29 cellular contexts compared by ENCODE assay signal in genomic region chr19:46159418-46159817, GRCh38. TPM values are rescaled to one million over a fixed set of nuclear protein-coding genes. Genes with fewer than 3 reads are reported as not detected.
"Had no signal": no experiment of that assay in that cellular context is flagged by ENCODE, and none has a peak within 500 bp of the region (broad histone marks: within the 10 kb centered on the region; RNA-seq: fewer than 3 reads in every experiment).

No MANE protein-coding gene starts in this region.

- H3K36me3 ChIP-seq: ascending aorta, cardiac muscle cell had no signal

- H3K4me3 Mint-ChIP-seq: activated CD8-positive, alpha-beta memory T cell treated with anti-CD3 and anti-CD28 coated beads, Interleukin-2, amount 10 ng/mL, durations not matched to agents 7 days and 5 days; activated naive CD4-positive, alpha-beta T cell treated with anti-CD3 and anti-CD28 coated beads, Interleukin-2, amount 50 U/mL, for 24 hours; activated T-cell treated with anti-CD3 and anti-CD28 coated beads, Interleukin-2, amount 50 U/mL, for 24 hours; activated T-helper 1 cell treated with anti-CD3 and anti-CD28 coated beads, Interleukin-12 subunit alpha, Interleukin-12 subunit beta, Interleukin-2, Interleukin-4 antibody, amounts not matched to agents 30 ng/mL and 10 ng/mL and 1 ng/mL, durations not matched to agents 14 hours and 24 hours and 36 hours; T-cell had no signal

- ATAC-seq: activated CD4-positive, CD25-positive, alpha-beta regulatory T cell treated with anti-CD3 and anti-CD28 coated beads, Interleukin-2, amount 50 U/mL, for 24 hours; activated CD8-positive, alpha-beta memory T cell treated with anti-CD3 and anti-CD28 coated beads, Interleukin-2, amount 10 ng/mL, durations not matched to agents 7 days and 5 days; body of pancreas; T-cell had no signal

- H3K27ac ChIP-seq: ascending aorta, body of pancreas, cardiac muscle cell, SK-N-MC had no signal

- H3K36me3 Mint-ChIP-seq: activated CD8-positive, alpha-beta memory T cell treated with anti-CD3 and anti-CD28 coated beads, Interleukin-2, amount 10 ng/mL, durations not matched to agents 7 days and 5 days had no signal

- H3K27me3 ChIP-seq: ascending aorta, body of pancreas, cardiac muscle cell had no signal

- H3K4me1 ChIP-seq: ascending aorta had no signal

- DNase-seq: activated CD4-positive, alpha-beta T cell treated with anti-CD3 and anti-CD28 coated beads for 48 hours; activated CD4-positive, alpha-beta T cell treated with anti-CD3 and anti-CD28 coated beads, Interleukin-2, amount 50 U/mL, for 4 hours; activated CD8-positive, alpha-beta memory T cell treated with anti-CD3 and anti-CD28 coated beads, Interleukin-2, amount 10 ng/mL, durations not matched to agents 7 days and 5 days; activated effector memory CD4-positive, alpha-beta T cell treated with Interleukin-2 at 50 U/mL for 16 hours; activated naive CD4-positive, alpha-beta T cell; activated T-cell treated with anti-CD3 and anti-CD28 coated beads, Interleukin-2, amount 50 U/mL, for 24 hours; body of pancreas; IMR-90; Kasumi-1; NCI-H1092; NCI-H1436; NCI-H1694 treated with DMSO at 0.1 percent for 48 hours; NCI-H2029 treated with DMSO at 0.1 percent for 48 hours; NCI-H226; NCI-H526; NCI-H82; T-cell; T-helper 2 cell; T1000 had no signal

- H3K4me1 Mint-ChIP-seq: activated CD8-positive, alpha-beta memory T cell treated with anti-CD3 and anti-CD28 coated beads, Interleukin-2, amount 10 ng/mL, durations not matched to agents 7 days and 5 days; activated naive CD4-positive, alpha-beta T cell treated with anti-CD3 and anti-CD28 coated beads, Interleukin-2, amount 50 U/mL, for 24 hours; T-cell had no signal

- H3K9me3 ChIP-seq: body of pancreas had no signal

- H3K4me3 ChIP-seq: ascending aorta, body of pancreas, cardiac muscle cell, SK-N-MC had no signal

- H3K27ac Mint-ChIP-seq: activated CD8-positive, alpha-beta memory T cell treated with anti-CD3 and anti-CD28 coated beads, Interleukin-2, amount 10 ng/mL, durations not matched to agents 7 days and 5 days; activated naive CD4-positive, alpha-beta T cell treated with anti-CD3 and anti-CD28 coated beads, Interleukin-2, amount 50 U/mL, for 24 hours; activated T-cell treated with anti-CD3 and anti-CD28 coated beads, Interleukin-2, amount 50 U/mL, for 24 hours; activated T-helper 1 cell treated with anti-CD3 and anti-CD28 coated beads, Interleukin-12 subunit alpha, Interleukin-12 subunit beta, Interleukin-2, Interleukin-4 antibody, amounts not matched to agents 30 ng/mL and 10 ng/mL and 1 ng/mL, durations not matched to agents 14 hours and 24 hours and 36 hours; T-cell had no signal

RNA-seq across cellular contexts. Expression of gene IGFL2, which starts 11.4 kb away (rescaled TPM):
- total RNA-seq: activated CD8-positive, alpha-beta memory T cell treated with anti-CD3 and anti-CD28 coated beads, Interleukin-2, amount 10 ng/mL, durations not matched to agents 7 days and 5 days; ascending aorta; body of pancreas; cardiac muscle cell; IMR-90; M059J; NCI-H460; OCI-LY7; RPMI7951 had no signal
- polyA plus RNA-seq: IMR-90 had no signal

RNA-seq across cellular contexts. Expression of gene IGFL3, which starts 34.9 kb away (rescaled TPM):
- total RNA-seq: activated CD8-positive, alpha-beta memory T cell treated with anti-CD3 and anti-CD28 coated beads, Interleukin-2, amount 10 ng/mL, durations not matched to agents 7 days and 5 days; activated T-helper 1 cell treated with anti-CD3 and anti-CD28 coated beads, Interleukin-12 subunit alpha, Interleukin-12 subunit beta, Interleukin-2, Interleukin-4 antibody, amounts not matched to agents 30 ng/mL and 10 ng/mL and 1 ng/mL, durations not matched to agents 14 hours and 24 hours and 36 hours; ascending aorta; body of pancreas; cardiac muscle cell; IMR-90; M059J; NCI-H460; OCI-LY7; RPMI7951; T-cell had no signal
- polyA plus RNA-seq: cardiac muscle cell, IMR-90 had no signal
